Comparison of ENCODE assay signal across 8 cellular contexts in genomic region chr16:70529051-70529777, GRCh38. TPM values are rescaled to one million over a fixed set of nuclear protein-coding genes. Genes with fewer than 3 reads are reported as not detected.
DNase-seq lines count a peak whose midpoint lies in the region; ATAC-seq and TF ChIP-seq lines count a peak whose summit lies in the region.

No MANE protein-coding gene starts in this region.

- peaks cover 81% of the 10 kb centered on the region for H3K36me3 Mint-ChIP-seq in activated naive CD4-positive, alpha-beta T cell treated with anti-CD3 and anti-CD28 coated beads for 36 hours (ENCODE audit: low read depth)

- peak overlapping the region; percentile 15 for H3K4me3 Mint-ChIP-seq in activated naive CD4-positive, alpha-beta T cell treated with anti-CD3 and anti-CD28 coated beads for 36 hours

- no peaks in the 10 kb centered on the region for H3K27me3 Mint-ChIP-seq in activated naive CD4-positive, alpha-beta T cell treated with anti-CD3 and anti-CD28 coated beads for 36 hours (ENCODE audit: low read depth)

- no peaks in the 10 kb centered on the region for H3K9me3 Mint-ChIP-seq in activated naive CD4-positive, alpha-beta T cell treated with anti-CD3 and anti-CD28 coated beads for 36 hours

- no peak for ATAC-seq in HG03095 (IDR thresholded peaks at IDR 0.05; ENCODE audit: unreplicated experiment)
- no peak for ATAC-seq in GM18517 (IDR thresholded peaks at IDR 0.05; ENCODE audit: unreplicated experiment)

- TF ChIP-seq POLR2A in breast epithelium (IDR thresholded peaks at IDR 0.05) (no peak), stomach (IDR thresholded peaks at IDR 0.05) (no peak)

- H3K36me3 ChIP-seq in breast epithelium (peaks cover 13% of the 10 kb centered on the region), stomach (peaks cover 61 to 83% (median 81%) of the 10 kb centered on the region in 4 donors)

- DNase-seq in activated naive CD4-positive, alpha-beta T cell treated with anti-CD3 and anti-CD28 coated beads for 36 hours: no peak
- DNase-seq in activated naive CD4-positive, alpha-beta T cell treated with anti-CD3 and anti-CD28 coated beads, Interleukin-2, amount 50 U/mL, for 16 hours: no peak
- DNase-seq in NCI-H446 (lab: John Stamatoyannopoulos, UW) (peak; percentile 4 to 43), breast epithelium (ENCODE audit: low spot score in 2 of 2) (no peak), medulla oblongata (ENCODE audit: extremely low spot score) (peak; percentile 42), stomach (no peak)

- H3K27me3 ChIP-seq in breast epithelium (no peaks in the 10 kb centered on the region), stomach (no peaks in the 10 kb centered on the region)

- peak overlapping the region in 1 of 2 donors; percentile 3 for H3K27ac ChIP-seq in breast epithelium
- H3K27ac ChIP-seq in stomach: no peak overlapping the region

- H3K4me1 ChIP-seq in breast epithelium (peaks cover 4 to 9% of the 10 kb centered on the region in 2 donors), stomach (peaks cover 25 to 60% (median 48%) of the 10 kb centered on the region in 4 donors)

- TF ChIP-seq CTCF in breast epithelium (IDR thresholded peaks at IDR 0.05): peak in 2 of 3 donors; percentile 47 to 55
- TF ChIP-seq CTCF in stomach (IDR thresholded peaks at IDR 0.05): peak in 3 of 7 experiments; percentile 8 to 47 (median 42)

- H3K9me3 ChIP-seq in breast epithelium (no peaks in the 10 kb centered on the region), stomach (no peaks in the 10 kb centered on the region)

- 53 to 66% (median 60%) methylated on average over 8 of the region's 8 CpGs for WGBS in stomach, 5 donors

- peaks cover 60% of the 10 kb centered on the region for H3K4me1 Mint-ChIP-seq in activated naive CD4-positive, alpha-beta T cell treated with anti-CD3 and anti-CD28 coated beads for 36 hours (ENCODE audit: low read depth)

- H3K27ac Mint-ChIP-seq in activated naive CD4-positive, alpha-beta T cell treated with anti-CD3 and anti-CD28 coated beads for 36 hours: peak overlapping the region; percentile 70

- intact Hi-C loops in activated naive CD4-positive, alpha-beta T cell treated with anti-CD3 and anti-CD28 coated beads for 36 hours (cut with micrococcal nuclease): loop anchor here (5.0 to 10.0 kb wide), 2 partner anchors 33 to 274 kb away; partner anchors contain the start of gene EXOSC6
- intact Hi-C loops in breast epithelium (cut with DNase I; ENCODE audit: low total_unique reads) (no loop called here), stomach (cut with DNase I; ENCODE audit: low total_unique reads) (no loop called here)

- TF ChIP-seq EP300 in stomach (IDR thresholded peaks at IDR 0.05): no peak

- no peak overlapping the region for H3K4me3 ChIP-seq in breast epithelium
- no peak overlapping the region for H3K4me3 ChIP-seq in stomach

- CTCF ChIA-PET in activated naive CD4-positive, alpha-beta T cell treated with anti-CD3 and anti-CD28 coated beads for 36 hours (lab: Charles Lee): interaction anchor here (1.0 kb wide), 2 partner anchors 12 to 22 kb away, joined by 3 read pairs; no protein-coding TSS in a partner anchor

RNA-seq across cellular contexts. Expression of gene SF3B3, which starts 5.6 kb away (rescaled TPM):
- 100 to 1,000 TPM; 397 to 416 TPM for total RNA-seq in activated naive CD4-positive, alpha-beta T cell treated with anti-CD3 and anti-CD28 coated beads for 36 hours
- total RNA-seq in breast epithelium (100 to 1,000 TPM in 2 of 3 donors, 10 to 100 TPM in 1; 80.2 to 147 (median 133) TPM), stomach (100 to 1,000 TPM in 3 of 5 donors, 10 to 100 TPM in 2; 59.1 to 141 (median 106) TPM)
- 10 to 100 TPM; 30.8 to 82.4 (median 39.4) TPM for polyA plus RNA-seq in stomach

RNA-seq across cellular contexts. Expression of gene COG4, which starts 5.9 kb away (rescaled TPM):
- 10 to 100 TPM; 42.0 to 48.7 TPM for total RNA-seq in activated naive CD4-positive, alpha-beta T cell treated with anti-CD3 and anti-CD28 coated beads for 36 hours
- total RNA-seq in breast epithelium: 10 to 100 TPM; 36.4 to 46.1 (median 41.3) TPM
- total RNA-seq in stomach: 100 to 1,000 TPM in 1 of 5 donors, 10 to 100 TPM in 4; 10.7 to 127 (median 86.9) TPM
- 10 to 100 TPM; 26.6 to 44.6 (median 30.3) TPM for polyA plus RNA-seq in stomach

Comparison
In these comparisons a context has a peak if more than half of its experiments do, and no peak if none do; other contexts are left out.
1. DNase-seq: peak in NCI-H446 (2 of 2) and medulla oblongata (single experiment); none in activated naive CD4-positive, alpha-beta T cell treated with anti-CD3 and anti-CD28 coated beads for 36 hours (single experiment), activated naive CD4-positive, alpha-beta T cell treated with anti-CD3 and anti-CD28 coated beads, Interleukin-2, amount 50 U/mL, for 16 hours (single experiment), breast epithelium (0 of 2) and stomach (single experiment).